Comparison of ENCODE assay signal across 9 cellular contexts in the genomic region with DNA sequence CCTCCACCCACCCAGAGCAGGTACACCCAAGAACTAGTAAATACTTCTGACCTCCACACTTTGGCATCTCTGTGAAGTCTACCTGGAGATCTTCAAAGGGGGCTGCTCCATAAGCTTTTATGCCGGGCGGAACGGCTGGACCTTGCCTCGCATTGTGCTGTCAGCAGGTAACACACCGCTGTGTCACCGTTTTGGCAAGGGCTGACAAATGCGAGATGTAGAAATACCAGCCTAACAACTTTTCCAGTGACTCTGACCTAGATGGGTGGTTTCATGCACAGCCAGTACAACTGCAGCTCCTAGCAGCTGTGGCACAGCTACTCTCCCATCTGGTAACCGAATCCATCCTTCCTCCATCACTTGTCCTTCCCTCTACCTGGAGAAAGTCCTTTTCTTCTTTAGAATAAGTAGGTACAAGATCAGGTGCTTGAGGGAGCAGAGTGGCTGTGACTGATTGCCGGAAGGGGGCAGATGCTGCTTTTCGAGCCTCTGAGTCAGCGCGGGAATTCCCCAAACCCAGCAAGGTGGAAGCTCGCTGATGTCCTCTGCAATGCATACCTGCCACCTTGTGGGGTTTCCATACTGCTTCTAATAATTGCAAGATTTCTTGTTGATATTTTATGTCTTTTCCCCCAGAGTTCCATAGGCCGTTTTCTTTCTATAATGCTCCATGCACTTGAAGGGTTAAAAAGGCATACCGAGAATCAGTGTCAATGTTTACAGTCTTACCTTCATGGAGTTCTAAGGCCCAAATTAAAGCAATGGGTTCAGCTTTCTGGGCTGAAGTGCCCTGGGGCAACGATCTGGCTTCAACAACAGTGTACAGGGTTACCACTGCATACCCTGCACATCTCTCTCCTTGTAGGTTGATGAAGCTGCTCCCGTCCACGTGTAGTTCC. TPM values are rescaled to one million over a fixed set of nuclear protein-coding genes. Genes with fewer than 3 reads are reported as not detected.
DNase-seq lines count a peak whose midpoint lies in the region; ATAC-seq and TF ChIP-seq lines count a peak whose summit lies in the region.
"Not testable (repeated sequence)": the region's sequence is repeated elsewhere in the genome, so short reads cannot be mapped to it uniquely, and the experiment has no call there.
"Had no signal": no experiment of that assay in that cellular context is flagged by ENCODE, and none has a peak within 500 bp of the region (broad histone marks: within the 10 kb centered on the region; RNA-seq: fewer than 3 reads in every experiment).

No MANE protein-coding gene starts in this region.

- POLR2A ChIA-PET in CD8-positive, alpha-beta T cell (lab: Charles Lee): not testable (repeated sequence)

- CTCF ChIA-PET in CD8-positive, alpha-beta T cell (lab: Charles Lee): interaction anchor here (0.9 kb wide), 1 partner anchor 91 kb away, joined by 3 read pairs; no protein-coding TSS in a partner anchor

- H3K9me3 Mint-ChIP-seq in CD8-positive, alpha-beta T cell; activated CD4-positive, alpha-beta T cell treated with anti-CD3 and anti-CD28 coated beads, Interleukin-2, amount 10 ng/mL, durations not matched to agents 24 days and 14 days: not testable (repeated sequence)

- not testable (repeated sequence) for H3K27ac ChIP-seq in CD8-positive, alpha-beta T cell (ENCODE audit: low read depth, low read length)
- H3K27ac ChIP-seq in OCI-LY3 (ENCODE audit: low read length) (peak overlapping the region; percentile 49), foreskin keratinocyte (peak overlapping the region; percentile 9), prostate gland (peak overlapping the region; percentile 85 to 90)

- not testable (repeated sequence) for TF ChIP-seq POLR2A in prostate gland (IDR thresholded peaks at IDR 0.05)

- not testable (repeated sequence) for H3K4me1 Mint-ChIP-seq in CD8-positive, alpha-beta T cell (ENCODE audit: low read depth)
- H3K4me1 Mint-ChIP-seq in activated CD4-positive, alpha-beta T cell treated with anti-CD3 and anti-CD28 coated beads, Interleukin-2, amount 10 ng/mL, durations not matched to agents 24 days and 14 days: peaks cover 28% of the 10 kb centered on the region

- H3K4me3 Mint-ChIP-seq in CD8-positive, alpha-beta T cell; activated CD4-positive, alpha-beta T cell treated with anti-CD3 and anti-CD28 coated beads, Interleukin-2, amount 10 ng/mL, durations not matched to agents 24 days and 14 days: not testable (repeated sequence)

- H2AFZ ChIP-seq in OCI-LY3 (ENCODE audit: low read depth, low read length): not testable (repeated sequence)

- H3K27me3 Mint-ChIP-seq in CD8-positive, alpha-beta T cell (ENCODE audit: low read depth): peaks cover 21% of the 10 kb centered on the region
- not testable (repeated sequence) for H3K27me3 Mint-ChIP-seq in activated CD4-positive, alpha-beta T cell treated with anti-CD3 and anti-CD28 coated beads, Interleukin-2, amount 10 ng/mL, durations not matched to agents 24 days and 14 days

- H3K27me3 ChIP-seq in CD8-positive, alpha-beta T cell (ENCODE audit: insufficient read depth, low read length); OCI-LY3 (ENCODE audit: low read depth, low read length); foreskin keratinocyte; prostate gland (replicated peaks; ENCODE audit: insufficient read depth): not testable (repeated sequence)

- ATAC-seq in CD8-positive, alpha-beta T cell; foreskin keratinocyte: not testable (repeated sequence)

- not testable (repeated sequence) for H3K4me3 ChIP-seq in CD8-positive, alpha-beta T cell (ENCODE audit: low read depth, low read length)
- H3K4me3 ChIP-seq in OCI-LY3 (ENCODE audit: low read length) (peak overlapping the region; percentile 35; the same call in 1 of the 2 replicates), prostate gland (peak overlapping the region; percentile 14 to 28)

- 40% methylated on average over 18 of the region's 18 CpGs for WGBS in prostate gland

- H3K4me2 ChIP-seq in OCI-LY3 (ENCODE audit: low read length): peak overlapping the region; percentile 50

- not testable (repeated sequence) for H4K20me1 ChIP-seq in OCI-LY3 (ENCODE audit: insufficient read depth, low read length)

- peak; percentile 53 for TF ChIP-seq CTCF in CD8-positive, alpha-beta T cell (IDR thresholded peaks at IDR 0.05)
- peak; percentile 48 for TF ChIP-seq CTCF in OCI-LY3 (IDR thresholded peaks at IDR 0.05; ENCODE audit: low read depth, low read length)
- TF ChIP-seq CTCF in foreskin keratinocyte (conservative IDR thresholded peaks at IDR 0.05): peak; percentile 91
- TF ChIP-seq CTCF in prostate gland (IDR thresholded peaks at IDR 0.05): peak in 3 of 4 experiments; percentile 27 to 74 (median 66)

- intact Hi-C loops in CD8-positive, alpha-beta T cell (cut with DNase I, micrococcal nuclease): loop anchor here in 1 of 2 experiments (1.0 kb wide), 1 partner anchor 33 kb away; no protein-coding TSS in a partner anchor
- intact Hi-C loops in activated CD4-positive, alpha-beta T cell treated with anti-CD3 and anti-CD28 coated beads, Interleukin-2, amount 10 ng/mL, durations not matched to agents 24 days and 14 days (cut with micrococcal nuclease); prostate gland (cut with DNase I): not testable (repeated sequence)

- H3K9me3 ChIP-seq in CD8-positive, alpha-beta T cell (ENCODE audit: low read length); OCI-LY3 (ENCODE audit: insufficient read depth, low read length); prostate gland: not testable (repeated sequence)

- peak; percentile 17 to 61 (median 45) for DNase-seq in CD8-positive, alpha-beta T cell
- DNase-seq in HK-2 (ENCODE audit: unreplicated experiment): peak; percentile 58
- peak; percentile 86 for DNase-seq in activated CD4-positive, alpha-beta T cell treated with anti-CD3 and anti-CD28 coated beads, Interleukin-2, amount 10 ng/mL, durations not matched to agents 24 days and 14 days
- peak; percentile 57 for DNase-seq in activated T-helper 9 cell treated with anti-CD3 and anti-CD28 coated beads, Interleukin-2, amount 50 U/mL, for 16 hours (ENCODE audit: low read depth)
- DNase-seq in foreskin keratinocyte: peak; percentile 70 to 86
- DNase-seq in prostate gland (ENCODE audit: low spot score): peak; percentile 89
- DNase-seq in stimulated activated CD8-positive, alpha-beta memory T cell treated with anti-CD3 and anti-CD28 coated beads, Interleukin-2, amount 100 ng/mL, for 48 hours (ENCODE audit: low read depth in 2 of 2): peak; percentile 18 to 41

- H3K4me1 ChIP-seq in CD8-positive, alpha-beta T cell (ENCODE audit: insufficient read depth, low read length); foreskin keratinocyte: not testable (repeated sequence)
- H3K4me1 ChIP-seq in OCI-LY3 (ENCODE audit: low read length): peaks cover 53% of the 10 kb centered on the region
- H3K4me1 ChIP-seq in prostate gland (replicated peaks): peaks cover 10% of the 10 kb centered on the region

- not testable (repeated sequence) for H3K36me3 ChIP-seq in CD8-positive, alpha-beta T cell (ENCODE audit: insufficient read depth, low read length); OCI-LY3 (replicated peaks; ENCODE audit: low read depth, low read length); prostate gland

- peak overlapping the region; percentile 26; the same call in 1 of the 2 replicates for H3K9ac ChIP-seq in OCI-LY3 (ENCODE audit: low read length)

- not testable (repeated sequence) for H3K36me3 Mint-ChIP-seq in CD8-positive, alpha-beta T cell; activated CD4-positive, alpha-beta T cell treated with anti-CD3 and anti-CD28 coated beads, Interleukin-2, amount 10 ng/mL, durations not matched to agents 24 days and 14 days (ENCODE audit: low read depth)

- not testable (repeated sequence) for H3K79me2 ChIP-seq in OCI-LY3 (ENCODE audit: low read length)

- H3K27ac Mint-ChIP-seq in CD8-positive, alpha-beta T cell: not testable (repeated sequence)
- H3K27ac Mint-ChIP-seq in activated CD4-positive, alpha-beta T cell treated with anti-CD3 and anti-CD28 coated beads, Interleukin-2, amount 10 ng/mL, durations not matched to agents 24 days and 14 days: peak overlapping the region; percentile 16

RNA-seq across cellular contexts. Expression of gene SMIM41, which starts 37.0 kb away (rescaled TPM):
- under 1 TPM in 1 of 2 experiments, not detected in 1; 0.22 TPM for total RNA-seq in CD8-positive, alpha-beta T cell
- 0.19 TPM in 1 of 2 replicates, not detected in the other for total RNA-seq in activated CD4-positive, alpha-beta T cell treated with anti-CD3 and anti-CD28 coated beads, Interleukin-2, amount 10 ng/mL, durations not matched to agents 24 days and 14 days
- total RNA-seq in foreskin keratinocyte (not detected in 2 replicates), prostate gland (10 to 100 TPM in 1 of 2 donors, 1 to 10 TPM in 1; 7.5 to 30.2 TPM)
- polyA plus RNA-seq in foreskin keratinocyte: not detected in 2 replicates
- total RNA-seq: GM23248 had no signal
- polyA plus RNA-seq: GM23248 had no signal

RNA-seq across cellular contexts. Expression of gene ATG101, which starts 46.7 kb away (rescaled TPM):
- 10 to 100 TPM; 19.1 to 19.3 TPM for total RNA-seq in CD8-positive, alpha-beta T cell
- total RNA-seq in activated CD4-positive, alpha-beta T cell treated with anti-CD3 and anti-CD28 coated beads, Interleukin-2, amount 10 ng/mL, durations not matched to agents 24 days and 14 days: 51.2 and 61.4 TPM in 2 replicates
- total RNA-seq in foreskin keratinocyte (62.5 and 66.1 TPM in 2 replicates), prostate gland (10 to 100 TPM; 60.0 to 64.1 TPM)
- polyA plus RNA-seq in foreskin keratinocyte: 77.8 and 83.1 TPM in 2 replicates

Comparison
In these comparisons a context has a peak if more than half of its experiments do, and no peak if none do; other contexts are left out.
1. DNase-seq: peak in every context shown above with its lines; median percentile 89 in prostate gland; 86 in activated CD4-positive, alpha-beta T cell treated with anti-CD3 and anti-CD28 coated beads, Interleukin-2, amount 10 ng/mL, durations not matched to agents 24 days and 14 days; 78 in foreskin keratinocyte; 58 in HK-2; 57 in activated T-helper 9 cell treated with anti-CD3 and anti-CD28 coated beads, Interleukin-2, amount 50 U/mL, for 16 hours; 45 in CD8-positive, alpha-beta T cell; 30 in stimulated activated CD8-positive, alpha-beta memory T cell treated with anti-CD3 and anti-CD28 coated beads, Interleukin-2, amount 100 ng/mL, for 48 hours.